Comparison of ENCODE assay signal across 11 cellular contexts in genomic region chr10:73759512-73760115, GRCh38. TPM values are rescaled to one million over a fixed set of nuclear protein-coding genes. Genes with fewer than 3 reads are reported as not detected.
DNase-seq lines count a peak whose midpoint lies in the region; ATAC-seq and TF ChIP-seq lines count a peak whose summit lies in the region.
"Had no signal": no experiment of that assay in that cellular context is flagged by ENCODE, and none has a peak within 500 bp of the region (broad histone marks: within the 10 kb centered on the region; RNA-seq: fewer than 3 reads in every experiment).

No MANE protein-coding gene starts in this region.

- H3K4me1 Mint-ChIP-seq in IgD-negative memory B cell, result peaks cover 8 to 24% (median 21%) of the 10 kb centered on the region in 3 donors
- no peaks in the 10 kb centered on the region for H3K4me1 Mint-ChIP-seq in WTC11

- no peak overlapping the region for H3K4me3 ChIP-seq in dorsolateral prefrontal cortex
- H3K4me3 ChIP-seq: thoracic aorta had no signal

- no peaks in the 10 kb centered on the region for H3K27me3 ChIP-seq in dorsolateral prefrontal cortex

- peak overlapping the region; percentile 27 to 86 (median 79) for H3K27ac Mint-ChIP-seq in IgD-negative memory B cell
- H3K27ac Mint-ChIP-seq in WTC11, result no peak overlapping the region

- H3K36me3 Mint-ChIP-seq in IgD-negative memory B cell (peaks cover 5% of the 10 kb centered on the region), WTC11 (peaks cover 30% of the 10 kb centered on the region)

- intact Hi-C loops in dorsolateral prefrontal cortex (cut with DNase I), result no loop called here

- ATAC-seq in WTC11 (peak; percentile 41; the same call in 1 of the 2 replicates), HG03045 (IDR thresholded peaks at IDR 0.05; ENCODE audit: unreplicated experiment) (no peak), HG03342 (IDR thresholded peaks at IDR 0.05; ENCODE audit: unreplicated experiment) (no peak)

- H3K27me3 Mint-ChIP-seq in IgD-negative memory B cell, result no peaks in the 10 kb centered on the region
- H3K27me3 Mint-ChIP-seq in WTC11 (ENCODE audit: low read depth), result no peaks in the 10 kb centered on the region

- DNase-seq in COLO668 (lab: John Stamatoyannopoulos, UW; ENCODE audit: unreplicated experiment), result peak; percentile 53
- DNase-seq in WTC11 (ENCODE audit: low spot score), result no peak
- DNase-seq in islet precursor cell, result peak; percentile 86
- DNase-seq in NCI-H187 treated with DMSO at 0.1 percent for 48 hours (lab: John Stamatoyannopoulos, UW), result no peak
- no peak for DNase-seq in dorsolateral prefrontal cortex
- DNase-seq: IMR-90, right cardiac atrium had no signal

- H3K4me3 Mint-ChIP-seq in IgD-negative memory B cell, result peak overlapping the region in 2 of 4 donors; percentile 5 to 45
- H3K4me3 Mint-ChIP-seq in WTC11, result no peak overlapping the region

- no peak overlapping the region for H3K27ac ChIP-seq in dorsolateral prefrontal cortex
- H3K27ac ChIP-seq: thoracic aorta had no signal

- H3K9me3 Mint-ChIP-seq in IgD-negative memory B cell (no peaks in the 10 kb centered on the region), WTC11 (no peaks in the 10 kb centered on the region)

- POLR2A ChIA-PET in WTC11 (lab: Charles Lee), result no interaction called here

- no peak for TF ChIP-seq CTCF in WTC11 (IDR thresholded peaks at IDR 0.05)
- no peak for TF ChIP-seq CTCF in dorsolateral prefrontal cortex (IDR thresholded peaks at IDR 0.05 in 54 of 56, conservative IDR thresholded peaks at IDR 0.05 in 2 of 56; ENCODE audit: low read depth in 1 of 56, partially characterized antibody in 56 of 56)

- CTCF ChIA-PET in WTC11 (lab: Charles Lee), result no interaction called here

TF ChIP-seq in WTC11, 78 proteins besides CTCF, POLR2A, EP300 and RAD21:
- TF ChIP-seq FOXP1 (CRISPR knock-in tag; IDR thresholded peaks at IDR 0.05; ENCODE audit: borderline replicate concordance), result no peak
- no peak for TF ChIP-seq ZNF671 (CRISPR knock-in tag; IDR thresholded peaks at IDR 0.05)
- no peak for TF ChIP-seq NR1H2 (CRISPR knock-in tag; IDR thresholded peaks at IDR 0.05)

RNA-seq across cellular contexts. Expression of gene SEC24C, which starts 15.4 kb away (rescaled TPM):
- 31.8 TPM for polyA plus RNA-seq in IgD-negative memory B cell
- total RNA-seq in WTC11 (2021) (64.2 to 74.2 TPM (median 64.5 TPM) in 3 replicates), dorsolateral prefrontal cortex (10 to 100 TPM; 55.3 to 85.9 (median 67.1) TPM)

RNA-seq across cellular contexts. Expression of gene CHCHD1, which starts 22.2 kb away (rescaled TPM):
- 54.4 TPM for polyA plus RNA-seq in IgD-negative memory B cell
- total RNA-seq in WTC11 (2021) (45.9 to 47.9 TPM (median 45.9 TPM) in 3 replicates), dorsolateral prefrontal cortex (10 to 100 TPM; 10.3 to 24.7 (median 16.6) TPM)

RNA-seq across cellular contexts. Expression of gene ZSWIM8, which starts 25.8 kb away (rescaled TPM):
- polyA plus RNA-seq in IgD-negative memory B cell, result 15.2 TPM
- total RNA-seq in WTC11 (2021) (50.5 to 59.1 TPM (median 53.2 TPM) in 3 replicates), dorsolateral prefrontal cortex (100 to 1,000 TPM in 114 of 120 experiments, 10 to 100 TPM in 6; 83.0 to 208 (median 131) TPM)

RNA-seq across cellular contexts. Expression of gene NDST2, which starts 51.8 kb away (rescaled TPM):
- 21.4 TPM for polyA plus RNA-seq in IgD-negative memory B cell
- total RNA-seq in WTC11 (2021) (26.3 to 32.3 TPM (median 31.1 TPM) in 3 replicates), dorsolateral prefrontal cortex (10 to 100 TPM; 22.9 to 57.3 (median 34.5) TPM)

Comparison
In these comparisons a context has a peak if more than half of its experiments do, and no peak if none do; other contexts are left out.
1. DNase-seq: peak in COLO668 (single experiment) and islet precursor cell (single experiment); none in WTC11 (single experiment), NCI-H187 treated with DMSO at 0.1 percent for 48 hours (single experiment) and dorsolateral prefrontal cortex (0 of 10).